ENCODE assay signal across 21 cellular contexts in genomic region chr6:112189494-112189893, GRCh38.
DNase-seq lines count a peak whose midpoint lies in the region; ATAC-seq, FAIRE-seq and TF ChIP-seq lines count a peak whose summit lies in the region.
"Had no signal": no experiment of that assay in that cellular context is flagged by ENCODE, and none has a peak within 500 bp of the region (broad histone marks: within the 10 kb centered on the region; RNA-seq: fewer than 3 reads in every experiment).

No MANE protein-coding gene starts in this region.

- BruUV-seq in MCF 10A (replicated peaks; lab: Mats Ljungman, UMichigan) = no TSS peak

- H3K36me3 Mint-ChIP-seq in MCF 10A (ENCODE audit: insufficient read depth, unreplicated experiment) (no peaks in the 10 kb centered on the region), mesothelial cell of epicardium (peaks cover 4% of the 10 kb centered on the region), type B pancreatic cell (peaks cover 13% of the 10 kb centered on the region)
- H3K36me3 Mint-ChIP-seq: CD14-positive monocyte had no signal

- intact Hi-C loops in MCF 10A (cut with micrococcal nuclease) (no loop called here), breast epithelium (cut with DNase I; ENCODE audit: low total_unique reads) (loop anchor here (10.0 kb wide), 1 partner anchor 65 kb away; the partner anchor contains the start of gene LAMA4)

- no peak overlapping the region for H3K23ac ChIP-seq in H1 (ENCODE audit: insufficient read length)

- H3K4me1 ChIP-seq in breast epithelium (no peaks in the 10 kb centered on the region), H1 (replicated peaks in 1 of 4; ENCODE audit: control insufficient read depth in 3 of 4, insufficient read depth in 4 of 4, low read length in 3 of 4) (no peaks in the 10 kb centered on the region)
- H3K4me1 ChIP-seq: gastrocnemius medialis had no signal

- peaks cover 9% of the 10 kb centered on the region for H3K4me1 Mint-ChIP-seq in MCF 10A (ENCODE audit: insufficient read depth, unreplicated experiment)
- peaks cover 54% of the 10 kb centered on the region for H3K4me1 Mint-ChIP-seq in mesothelial cell of epicardium
- H3K4me1 Mint-ChIP-seq in type B pancreatic cell (ENCODE audit: unreplicated experiment) = peaks cover 52% of the 10 kb centered on the region
- H3K4me1 Mint-ChIP-seq: activated CD4-positive, alpha-beta T cell treated with anti-CD3 and anti-CD28 coated beads, Interleukin-2, amount 10 ng/mL, durations not matched to agents 7 days and 5 days; CD14-positive monocyte had no signal

- no peak overlapping the region for H2BK120ac ChIP-seq in H1 (replicated peaks; ENCODE audit: low read depth, low read length)

- H3K14ac ChIP-seq in H1 (ENCODE audit: insufficient read length) = no peak overlapping the region

- H3K9me3 ChIP-seq in breast epithelium (no peaks in the 10 kb centered on the region), H1 (ENCODE audit: insufficient read depth in 2 of 2, low read depth in 1 of 2, low read length in 1 of 2) (no peaks in the 10 kb centered on the region)
- H3K9me3 ChIP-seq: gastrocnemius medialis, thyroid gland had no signal

- H3K27me3 Mint-ChIP-seq in MCF 10A (ENCODE audit: insufficient read depth, unreplicated experiment) = no peaks in the 10 kb centered on the region
- no peaks in the 10 kb centered on the region for H3K27me3 Mint-ChIP-seq in mesothelial cell of epicardium (ENCODE audit: low read depth)
- H3K27me3 Mint-ChIP-seq in type B pancreatic cell = peaks cover 19% of the 10 kb centered on the region

- FAIRE-seq in H1 (lab: Jason Lieb, UNC) = no peak
- FAIRE-seq: K562 had no signal

- no peak overlapping the region for H4K91ac ChIP-seq in H1 (replicated peaks; ENCODE audit: insufficient read length, low read length)

- H2BK20ac ChIP-seq in H1 (ENCODE audit: low read length) = no peak overlapping the region

- no peak for ATAC-seq in HG02970 (IDR thresholded peaks at IDR 0.05; ENCODE audit: low FRiP score, unreplicated experiment)
- ATAC-seq: gastrocnemius medialis, K562 had no signal

- no peak overlapping the region for H3K4me3 Mint-ChIP-seq in MCF 10A (ENCODE audit: unreplicated experiment)
- no peak overlapping the region for H3K4me3 Mint-ChIP-seq in mesothelial cell of epicardium
- peak overlapping the region; percentile 59 for H3K4me3 Mint-ChIP-seq in type B pancreatic cell
- H3K4me3 Mint-ChIP-seq: activated CD4-positive, alpha-beta T cell treated with anti-CD3 and anti-CD28 coated beads, Interleukin-2, amount 10 ng/mL, durations not matched to agents 7 days and 5 days; CD14-positive monocyte had no signal

- H2BK15ac ChIP-seq in H1 (ENCODE audit: low read length) = no peak overlapping the region

- H3K4me3 ChIP-seq in breast epithelium (no peak overlapping the region), H1 (ENCODE audit: extremely low read depth in 1 of 4, insufficient read depth in 2 of 4, low read depth in 3 of 4, low read length in 4 of 4) (no peak overlapping the region)
- H3K4me3 ChIP-seq: gastrocnemius medialis, K562, skin epidermis, thyroid gland had no signal

- H3K56ac ChIP-seq in H1 (replicated peaks; ENCODE audit: insufficient read length, low read depth, low read length) = no peak overlapping the region

- H3K18ac ChIP-seq in H1 (ENCODE audit: extremely low read depth, low read length) = no peak overlapping the region

- H3K23me2 ChIP-seq in H1 (ENCODE audit: low read depth, low read length) = no peaks in the 10 kb centered on the region

- TF ChIP-seq POLR2A in breast epithelium (IDR thresholded peaks at IDR 0.05) (no peak), H1 (IDR thresholded peaks at IDR 0.05; ENCODE audit: control extremely low read depth in 1 of 2, low read depth in 2 of 2, low read length in 2 of 2) (no peak)

- no peak overlapping the region for H3K27ac Mint-ChIP-seq in MCF 10A (ENCODE audit: low read depth, unreplicated experiment)
- H3K27ac Mint-ChIP-seq in mesothelial cell of epicardium = peak overlapping the region; percentile 80
- H3K27ac Mint-ChIP-seq in type B pancreatic cell = no peak overlapping the region
- H3K27ac Mint-ChIP-seq: activated CD4-positive, alpha-beta T cell treated with anti-CD3 and anti-CD28 coated beads, Interleukin-2, amount 10 ng/mL, durations not matched to agents 7 days and 5 days; CD14-positive monocyte had no signal

- H4K20me1 ChIP-seq in H1 (replicated peaks in 1 of 2; ENCODE audit: control insufficient read depth in 1 of 2, insufficient read depth in 2 of 2, low read length in 2 of 2) = no peaks in the 10 kb centered on the region

- POLR2A ChIA-PET in MCF 10A (lab: Yijun Ruan, JAX) = interaction anchor here (0.7 to 1.4 kb wide), 3 partner anchors 15 to 119 kb away, joined by 3 read pairs; no protein-coding TSS in a partner anchor
- POLR2A ChIA-PET in H1 (lab: Charles Lee; ENCODE audit: partially characterized antibody) = no interaction called here

- peak overlapping the region in 1 of 2 donors; percentile 38 for H3K27ac ChIP-seq in breast epithelium
- H3K27ac ChIP-seq in H1 (ENCODE audit: low read depth, low read length) = no peak overlapping the region
- H3K27ac ChIP-seq: gastrocnemius medialis, skin epidermis, thyroid gland had no signal

- H4K5ac ChIP-seq in H1 (ENCODE audit: insufficient read length, low read depth, low read length) = no peak overlapping the region

- DNase-seq in MCF 10A (ENCODE audit: unreplicated experiment) (peak; percentile 22), breast epithelium (ENCODE audit: low spot score in 2 of 2) (no peak), H1 (ENCODE audit: low read depth in 1 of 2, low spot score in 2 of 2) (no peak), mesothelial cell of epicardium (ENCODE audit: low spot score in 2 of 2, unreplicated experiment in 2 of 2) (no peak), type B pancreatic cell (ENCODE audit: extremely low spot score, unreplicated experiment) (no peak), 8988T (no peak)
- no peak for DNase-seq in central memory CD4-positive, alpha-beta T cell
- DNase-seq: activated CD4-positive, alpha-beta T cell treated with anti-CD3 and anti-CD28 coated beads, Interleukin-2, amount 10 ng/mL, durations not matched to agents 7 days and 5 days; activated naive CD4-positive, alpha-beta T cell treated with anti-CD3 and anti-CD28 coated beads, Interleukin-2, amount 50 U/mL, for 16 hours; activated T-cell treated with anti-CD3 and anti-CD28 coated beads for 4 hours; caudate nucleus; effector memory CD4-positive, alpha-beta T cell; gastrocnemius medialis; NCI-H2081; NCI-H524; stimulated activated CD4-positive, alpha-beta T cell treated with anti-CD3 and anti-CD28 coated beads, Interleukin-4, amount 100 ng/mL, for 4 hours; thyroid gland had no signal

- CTCF ChIA-PET in MCF 10A (lab: Yijun Ruan, JAX) = interaction anchor here (0.9 to 1.9 kb wide), 11 partner anchors 9 to 122 kb away, joined by 3 to 14 read pairs (median 5); no protein-coding TSS in a partner anchor
- CTCF ChIA-PET in H1 (lab: Charles Lee; ENCODE audit: partially characterized antibody) = interaction anchor here (0.6 to 1.9 kb wide), 8 partner anchors 9 to 115 kb away, joined by 3 to 8 read pairs (median 4); no protein-coding TSS in a partner anchor

- peak overlapping the region; percentile 73; the same call in 1 of the 2 replicates for H2AFZ ChIP-seq in H1 (ENCODE audit: low read length)

- no peaks in the 10 kb centered on the region for H3K79me1 ChIP-seq in H1 (ENCODE audit: low read depth, low read length)

- TF ChIP-seq CTCF in MCF 10A (IDR thresholded peaks at IDR 0.05; ENCODE audit: unreplicated experiment) (no peak), breast epithelium (IDR thresholded peaks at IDR 0.05) (no peak), H1 (IDR thresholded peaks at IDR 0.05; ENCODE audit: control extremely low read depth in 1 of 3, insufficient read depth in 1 of 3, low read depth in 1 of 3, low read length in 3 of 3) (no peak), mesothelial cell of epicardium (IDR thresholded peaks at IDR 0.05; ENCODE audit: unreplicated experiment) (no peak), type B pancreatic cell (conservative IDR thresholded peaks at IDR 0.05) (no peak)

- H3K9me3 Mint-ChIP-seq in MCF 10A (ENCODE audit: unreplicated experiment) (no peaks in the 10 kb centered on the region), mesothelial cell of epicardium (no peaks in the 10 kb centered on the region), type B pancreatic cell (no peaks in the 10 kb centered on the region)
- H3K9me3 Mint-ChIP-seq: activated CD4-positive, alpha-beta T cell treated with anti-CD3 and anti-CD28 coated beads, Interleukin-2, amount 10 ng/mL, durations not matched to agents 7 days and 5 days; CD14-positive monocyte had no signal

- no peak for TF ChIP-seq RAD21 in H1 (IDR thresholded peaks at IDR 0.05 in 1 of 2, conservative IDR thresholded peaks at IDR 0.05 in 1 of 2; ENCODE audit: low read depth in 2 of 2, low read length in 2 of 2)

- H4K8ac ChIP-seq in H1 (ENCODE audit: extremely low read depth, insufficient read depth, low read length) = no peak overlapping the region

- no peaks in the 10 kb centered on the region for H3K79me2 ChIP-seq in H1 (ENCODE audit: control insufficient read depth in 1 of 2, insufficient read depth in 2 of 2, low read length in 2 of 2)

- no peak overlapping the region for H2AK5ac ChIP-seq in H1 (ENCODE audit: low read depth, low read length)

- 82% methylated on average over 5 of the region's 5 CpGs; no CpG with 5 or more reads in 1 of the 2 experiments for WGBS in H1 (ENCODE audit: extremely low coverage in 1 of 2, insufficient coverage in 1 of 2, insufficient read length in 1 of 2, insufficient replicate concordance in 2 of 2, low coverage in 1 of 2, low lambda C conversion rate in 2 of 2, missing lambda C conversion rate in 1 of 2), 2 experiments

- no peaks in the 10 kb centered on the region for H3K36me3 ChIP-seq in breast epithelium
- no peaks in the 10 kb centered on the region for H3K36me3 ChIP-seq in H1 (ENCODE audit: control insufficient read depth in 2 of 4, insufficient read depth in 4 of 4, low read length in 3 of 4)
- H3K36me3 ChIP-seq: gastrocnemius medialis, thyroid gland had no signal

- H3K9ac ChIP-seq in H1 (replicated peaks in 1 of 4; ENCODE audit: extremely low read depth in 1 of 4, low read depth in 3 of 4, low read length in 3 of 4) = no peak overlapping the region

- no peak overlapping the region for H2BK12ac ChIP-seq in H1 (ENCODE audit: low read depth, low read length)

- no peak overlapping the region for H2BK5ac ChIP-seq in H1 (ENCODE audit: low read depth, low read length)

- no peak for TF ChIP-seq EP300 in H1 (IDR thresholded peaks at IDR 0.05; ENCODE audit: borderline replicate concordance in 1 of 2, low read depth in 2 of 2, low read length in 2 of 2)

- H3K4me2 ChIP-seq in H1 (ENCODE audit: insufficient read depth in 1 of 2, low read depth in 2 of 2, low read length in 2 of 2) = no peak overlapping the region

- no peak overlapping the region for H3K4ac ChIP-seq in H1 (replicated peaks; ENCODE audit: insufficient read length, low read depth, low read length)

- no peaks in the 10 kb centered on the region for H3K27me3 ChIP-seq in breast epithelium
- H3K27me3 ChIP-seq in H1 (replicated peaks in 1 of 4; ENCODE audit: control insufficient read depth in 3 of 4, extremely low read depth in 1 of 4, insufficient read depth in 3 of 4, low read length in 3 of 4) = no peaks in the 10 kb centered on the region
- H3K27me3 ChIP-seq: gastrocnemius medialis, thyroid gland had no signal

TF ChIP-seq in H1, 55 proteins besides CTCF, POLR2A, EP300 and RAD21 (continues in another document):
- TF ChIP-seq RFX5 (IDR thresholded peaks at IDR 0.05; ENCODE audit: borderline replicate concordance, low read depth, low read length) (no peak), SIX5 (IDR thresholded peaks at IDR 0.05; ENCODE audit: low read depth, low read length) (no peak)
